8 cellular contexts compared by ENCODE assay signal in the genomic region with DNA sequence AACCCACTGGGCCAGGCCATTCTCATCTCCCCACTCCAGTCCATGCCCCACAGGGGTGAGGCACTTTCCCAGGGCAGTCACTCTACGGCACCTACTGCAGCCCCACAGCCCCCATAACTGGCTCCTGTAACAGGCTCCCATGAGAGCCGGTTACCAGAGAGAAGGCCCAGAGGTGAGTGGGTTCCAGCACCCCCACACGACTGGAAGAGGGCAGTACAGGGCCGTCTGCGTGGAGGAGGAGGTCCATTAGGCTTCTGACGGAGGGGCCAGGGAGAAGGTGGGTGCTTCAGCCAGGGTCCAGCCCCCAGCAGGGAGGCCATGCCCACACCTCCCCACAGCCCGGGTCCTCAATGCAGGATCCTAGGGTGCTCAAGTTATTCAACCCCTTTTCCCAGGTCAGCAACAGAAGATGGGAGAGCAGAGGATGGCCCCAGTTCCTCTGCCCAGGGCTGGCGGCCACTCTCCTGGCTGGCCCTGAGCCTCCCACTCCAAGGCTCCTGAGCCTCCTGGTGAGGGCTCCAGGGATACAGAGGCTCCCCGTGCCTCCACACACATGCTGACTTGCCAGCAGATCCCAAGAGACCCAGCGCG. TPM values are rescaled to one million over a fixed set of nuclear protein-coding genes. Genes with fewer than 3 reads are reported as not detected.
DNase-seq lines count a peak whose midpoint lies in the region; ATAC-seq and TF ChIP-seq lines count a peak whose summit lies in the region.

No MANE protein-coding gene starts in this region.

- no peaks in the 10 kb centered on the region for H3K27me3 Mint-ChIP-seq in activated naive CD8-positive, alpha-beta T cell

- no peaks in the 10 kb centered on the region for H3K9me2 ChIP-seq in HCT116 (ENCODE audit: insufficient read depth)

- peak overlapping the region; percentile 88 for H3K4me3 Mint-ChIP-seq in activated naive CD8-positive, alpha-beta T cell

- H3K27ac Mint-ChIP-seq in activated naive CD8-positive, alpha-beta T cell, result peak overlapping the region; percentile 83

- H3K27me3 ChIP-seq in BE2C (no peaks in the 10 kb centered on the region), HCT116 (ENCODE audit: insufficient read depth, low read length) (no peaks in the 10 kb centered on the region), left lung (no peaks in the 10 kb centered on the region), vagina (no peaks in the 10 kb centered on the region)

- intact Hi-C loops in HCT116 (cut with micrococcal nuclease), result loop anchor here (5.0 kb wide), 1 partner anchor 41 kb away; the partner anchor contains the start of gene DVL1
- intact Hi-C loops in left lung (cut with DNase I), result no loop called here
- intact Hi-C loops in vagina (cut with DNase I), result loop anchor here (5.0 kb wide), 1 partner anchor 41 kb away; the partner anchor contains the start of gene DVL1

- peak; percentile 76 for DNase-seq in BE2C
- DNase-seq in HCT116 (ENCODE audit: low read depth, low spot score), result no peak
- no peak for DNase-seq in left lung
- DNase-seq in vagina (ENCODE audit: extremely low spot score in 2 of 2), result no peak
- DNase-seq in NCI-H2196 (lab: John Stamatoyannopoulos, UW; ENCODE audit: unreplicated experiment), result no peak
- DNase-seq in NCI-H187 (lab: John Stamatoyannopoulos, UW), result no peak

- TF ChIP-seq POLR2A in HCT116 (IDR thresholded peaks at IDR 0.05; ENCODE audit: borderline replicate concordance, extremely low read depth, insufficient read depth, insufficient read length) (no peak), vagina (IDR thresholded peaks at IDR 0.05) (no peak)

- peak overlapping the region; percentile 99 for H3K27ac ChIP-seq in HCT116 (ENCODE audit: low read depth, low read length)
- peak overlapping the region; percentile 53 to 66 for H3K27ac ChIP-seq in left lung
- peak overlapping the region; percentile 91 for H3K27ac ChIP-seq in vagina

- no peak for ATAC-seq in HCT116
- no peak for ATAC-seq in left lung
- ATAC-seq in HG02759 (IDR thresholded peaks at IDR 0.05; ENCODE audit: unreplicated experiment), result no peak

- H3K9ac ChIP-seq in HCT116 (ENCODE audit: low read length), result peak overlapping the region; percentile 79

- POLR2A ChIA-PET in HCT116 (lab: Charles Lee), result no interaction called here

- H3K4me3 ChIP-seq in BE2C (ENCODE audit: low read depth, low read length) (peak overlapping the region; percentile 90), HCT116 (replicated peaks in 1 of 2; ENCODE audit: low read depth in 1 of 2, low read length in 2 of 2) (peak overlapping the region; percentile 60 to 86), left lung (peak overlapping the region; percentile 2 to 91), vagina (peak overlapping the region; percentile 95 to 97)

- H3K9me3 Mint-ChIP-seq in activated naive CD8-positive, alpha-beta T cell (ENCODE audit: low read depth), result no peaks in the 10 kb centered on the region

- H3K4me2 ChIP-seq in HCT116 (ENCODE audit: low read length), result peak overlapping the region; percentile 99

- H3K79me2 ChIP-seq in HCT116 (ENCODE audit: insufficient read depth, low read length), result peaks cover 36% of the 10 kb centered on the region

- H3K4me1 ChIP-seq in BE2C (peaks cover 9% of the 10 kb centered on the region), HCT116 (ENCODE audit: control insufficient read depth in 1 of 2, insufficient read depth in 2 of 2, low read length in 2 of 2) (peaks cover 36 to 60% of the 10 kb centered on the region in 2 experiments), left lung (peaks cover 28 to 51% of the 10 kb centered on the region in 2 donors), vagina (peaks cover 77% of the 10 kb centered on the region)

- peaks cover 3% of the 10 kb centered on the region; the same call in 1 of the 2 replicates for H4K20me1 ChIP-seq in HCT116 (ENCODE audit: insufficient read depth)

- H2AFZ ChIP-seq in HCT116 (ENCODE audit: low read depth, low read length, poor library complexity, severe bottlenecking), result no peak overlapping the region

- RAD21 ChIA-PET in HCT116 (lab: Charles Lee; ENCODE audit: low non-redundant PET in 1 of 2, low total read pairs in 2 of 2, uncharacterized antibody in 2 of 2, unreplicated experiment in 2 of 2), result no interaction called here

- TF ChIP-seq CTCF in BE2C (IDR thresholded peaks at IDR 0.05; ENCODE audit: low read depth, low read length), result peak; percentile 46
- peak in 1 of 3 experiments; percentile 34; a peak in 1 of 6 replicates for TF ChIP-seq CTCF in HCT116 (IDR thresholded peaks at IDR 0.05 in 2 of 3, conservative IDR thresholded peaks at IDR 0.05 in 1 of 3; ENCODE audit: borderline replicate concordance in 1 of 3, insufficient read depth in 1 of 3, low read depth in 2 of 3, low read length in 2 of 3)
- no peak for TF ChIP-seq CTCF in left lung (IDR thresholded peaks at IDR 0.05)
- TF ChIP-seq CTCF in vagina (IDR thresholded peaks at IDR 0.05), result no peak

- BruUV-seq in HCT116 (replicated peaks; lab: Mats Ljungman, UMichigan), result no TSS peak

- no peaks in the 10 kb centered on the region for H3K9me3 ChIP-seq in BE2C
- H3K9me3 ChIP-seq in HCT116 (ENCODE audit: control insufficient read depth in 1 of 2, insufficient read depth in 1 of 2, low read depth in 1 of 2, low read length in 2 of 2), result no peaks in the 10 kb centered on the region
- no peaks in the 10 kb centered on the region for H3K9me3 ChIP-seq in left lung
- H3K9me3 ChIP-seq in vagina, result no peaks in the 10 kb centered on the region

- peaks cover 17% of the 10 kb centered on the region for H3K4me1 Mint-ChIP-seq in activated naive CD8-positive, alpha-beta T cell (ENCODE audit: low read depth)

- CTCF ChIA-PET in HCT116 (lab: Charles Lee), result no interaction called here

- peaks cover 27% of the 10 kb centered on the region for H3K36me3 ChIP-seq in BE2C
- H3K36me3 ChIP-seq in HCT116 (ENCODE audit: control insufficient read depth in 1 of 2, insufficient read depth in 2 of 2, low read length in 2 of 2), result peaks cover 0 to 4% of the 10 kb centered on the region in 2 experiments; a peak in 3 of 4 replicates
- peaks cover 0 to 17% of the 10 kb centered on the region in 2 donors for H3K36me3 ChIP-seq in left lung
- peaks cover 0 to 2% of the 10 kb centered on the region in 2 donors for H3K36me3 ChIP-seq in vagina

- TF ChIP-seq RAD21 in HCT116 (IDR thresholded peaks at IDR 0.05; ENCODE audit: low read depth), result no peak

- H3K36me3 Mint-ChIP-seq in activated naive CD8-positive, alpha-beta T cell, result no peaks in the 10 kb centered on the region

TF ChIP-seq in HCT116, 20 proteins besides CTCF, POLR2A, EP300 and RAD21:
- TF ChIP-seq ZFX (IDR thresholded peaks at IDR 0.05) (no peak), CEBPB (IDR thresholded peaks at IDR 0.05; ENCODE audit: low read depth) (no peak), ELF1 (IDR thresholded peaks at IDR 0.05; ENCODE audit: borderline replicate concordance, low read depth) (no peak), ZBTB33 (IDR thresholded peaks at IDR 0.05; ENCODE audit: extremely low read depth, insufficient replicate concordance, low read length) (no peak)
- TF ChIP-seq, protein P1, sequence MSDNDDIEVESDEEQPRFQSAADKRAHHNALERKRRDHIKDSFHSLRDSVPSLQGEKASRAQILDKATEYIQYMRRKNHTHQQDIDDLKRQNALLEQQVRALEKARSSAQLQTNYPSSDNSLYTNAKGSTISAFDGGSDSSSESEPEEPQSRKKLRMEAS (IDR thresholded peaks at IDR 0.05), result no peak

RNA-seq across cellular contexts. Expression of gene ACAP3, which starts 1.6 kb away (rescaled TPM):
- polyA plus RNA-seq in BE2C (2012; ENCODE audit: insufficient read depth, insufficient read length, low read depth), result 526 TPM
- total RNA-seq in HCT116 (2021; ENCODE audit: unreplicated experiment) (38.8 TPM), left lung (10 to 100 TPM; 56.4 to 60.2 TPM), vagina (68.5 TPM)
- 28.8 and 32.5 TPM in 2 replicates for polyA plus RNA-seq in HCT116 (2012)

RNA-seq across cellular contexts. Expression of gene PUSL1, which starts 2.2 kb away (rescaled TPM):
- polyA plus RNA-seq in BE2C (2012; ENCODE audit: insufficient read depth, insufficient read length, low read depth), result 58.9 TPM
- total RNA-seq in HCT116 (2021; ENCODE audit: unreplicated experiment) (47.2 TPM), left lung (10 to 100 TPM; 17.4 to 18.3 TPM), vagina (31.2 TPM)
- polyA plus RNA-seq in HCT116 (2012), result 29.8 and 33.2 TPM in 2 replicates

RNA-seq across cellular contexts. Expression of gene INTS11, which starts 18.3 kb away (rescaled TPM):
- polyA plus RNA-seq in BE2C (2012; ENCODE audit: insufficient read depth, insufficient read length, low read depth), result 605 TPM
- total RNA-seq in HCT116 (2021; ENCODE audit: unreplicated experiment) (161 TPM), left lung (10 to 100 TPM; 67.0 to 90.4 TPM), vagina (142 TPM)
- 161 and 165 TPM in 2 replicates for polyA plus RNA-seq in HCT116 (2012)

RNA-seq across cellular contexts. Expression of gene CPTP, which starts 18.4 kb away (rescaled TPM):
- polyA plus RNA-seq in BE2C (2012; ENCODE audit: insufficient read depth, insufficient read length, low read depth), result 25.3 TPM
- total RNA-seq in HCT116 (2021; ENCODE audit: unreplicated experiment), result 16.3 TPM
- polyA plus RNA-seq in HCT116 (2012), result 11.2 and 13.9 TPM in 2 replicates
- total RNA-seq in left lung, result 10 to 100 TPM; 24.5 to 25.2 TPM
- total RNA-seq in vagina, result 20.9 TPM

RNA-seq across cellular contexts. Expression of gene TAS1R3, which starts 24.9 kb away (rescaled TPM):
- polyA plus RNA-seq in BE2C (2012; ENCODE audit: insufficient read depth, insufficient read length, low read depth), result 8.0 TPM
- total RNA-seq in HCT116 (2021; ENCODE audit: unreplicated experiment) (0.07 TPM), left lung (under 1 TPM; 0.20 to 0.37 TPM), vagina (0.74 TPM)
- polyA plus RNA-seq in HCT116 (2012), result 0.33 and 0.37 TPM in 2 replicates

Comparison
In these comparisons a context has a peak if more than half of its experiments do, and no peak if none do; other contexts are left out.
1. intact Hi-C loops: an anchor here in HCT116 (5.0 kb wide) and vagina (5.0 kb wide); none called in left lung.